ENCODE assay signal across 22 cellular contexts in the genomic region with DNA sequence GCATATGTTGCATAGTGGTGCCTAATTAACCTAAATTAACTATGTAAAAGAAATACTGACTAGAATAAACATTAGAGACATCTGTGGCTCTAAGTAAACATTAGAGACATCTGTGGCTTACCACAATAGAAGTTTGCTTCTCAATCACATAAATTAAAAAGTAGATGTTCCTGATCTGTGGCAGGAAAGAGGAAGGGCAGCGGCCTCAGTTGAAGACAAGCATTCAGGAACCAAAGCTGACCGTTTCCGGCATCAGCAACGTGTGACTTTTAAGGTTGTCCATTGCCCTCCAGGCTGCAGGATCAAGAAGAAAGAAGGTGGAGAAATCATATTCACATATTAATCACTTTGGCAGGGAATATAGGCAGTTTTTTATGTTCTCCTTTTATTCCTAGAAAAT.
"Had no signal": no experiment of that assay in that cellular context is flagged by ENCODE, and none has a peak within 500 bp of the region (broad histone marks: within the 10 kb centered on the region; RNA-seq: fewer than 3 reads in every experiment).

No MANE protein-coding gene starts in this region.

- H3K4me2 ChIP-seq: neural progenitor cell, smooth muscle cell had no signal

- DNase-seq: activated CD4-positive, alpha-beta memory T cell treated with anti-CD3 and anti-CD28 coated beads, Interleukin-2, amount 10 ng/mL, durations not matched to agents 7 days and 5 days; activated CD4-positive, alpha-beta T cell treated with anti-CD3 and anti-CD28 coated beads for 48 hours; activated effector memory CD4-positive, alpha-beta T cell treated with Interleukin-2 at 50 U/mL for 16 hours; activated naive CD4-positive, alpha-beta T cell treated with anti-CD3 and anti-CD28 coated beads, Interleukin-2, amount 10 ng/mL, durations not matched to agents 7 days and 5 days; activated naive CD8-positive, alpha-beta T cell treated with anti-CD3 and anti-CD28 coated beads, Interleukin-2, amount 50 U/mL, for 24 hours; activated T-cell treated with anti-CD3 and anti-CD28 coated beads, Interleukin-2, amount 50 U/mL, for 72 hours; cortex of kidney; endodermal cell; heart left ventricle; kidney; left lung; naive thymus-derived CD8-positive, alpha-beta T cell; posterior cingulate gyrus; sigmoid colon; stimulated activated CD4-positive, alpha-beta T cell treated with anti-CD3 and anti-CD28 coated beads, Interleukin-15, amount 100 ng/mL, for 24 hours; stomach; T1000; transverse colon had no signal

- H2AFZ ChIP-seq: neural progenitor cell had no signal

- H3K9me3 ChIP-seq: left lung, sigmoid colon, stomach, transverse colon had no signal

- H3K4me3 ChIP-seq: heart left ventricle, left lung, neural progenitor cell, sigmoid colon, smooth muscle cell, stomach, transverse colon had no signal

- ATAC-seq: activated naive CD8-positive, alpha-beta T cell treated with anti-CD3 and anti-CD28 coated beads, Interleukin-2, amount 50 U/mL, for 24 hours; activated T-cell treated with anti-CD3 and anti-CD28 coated beads, Interleukin-2, amount 50 U/mL, for 72 hours; heart left ventricle; left lung; naive thymus-derived CD8-positive, alpha-beta T cell; stimulated activated memory B cell treated with anti-CD40 and anti-IgM and Interleukin-4, amounts not matched to agents 10 μg/mL and 1 μg/mL and 100 μg/mL, for 72 hours had no signal

- H3K36me3 ChIP-seq: heart left ventricle, left lung, neural progenitor cell, sigmoid colon, stomach, transverse colon had no signal

- H3K27ac ChIP-seq: epithelial cell of prostate, heart left ventricle, left lung, neural progenitor cell, sigmoid colon, stomach, transverse colon had no signal

- H3K27me3 ChIP-seq: heart left ventricle, left lung, neural progenitor cell, sigmoid colon, stomach, transverse colon had no signal

- H3K9ac ChIP-seq: neural progenitor cell had no signal

- H3K4me1 ChIP-seq: heart left ventricle, left lung, neural progenitor cell, sigmoid colon, stomach, transverse colon had no signal
